Comparison of ENCODE assay signal across 1 cellular context in the genomic region with DNA sequence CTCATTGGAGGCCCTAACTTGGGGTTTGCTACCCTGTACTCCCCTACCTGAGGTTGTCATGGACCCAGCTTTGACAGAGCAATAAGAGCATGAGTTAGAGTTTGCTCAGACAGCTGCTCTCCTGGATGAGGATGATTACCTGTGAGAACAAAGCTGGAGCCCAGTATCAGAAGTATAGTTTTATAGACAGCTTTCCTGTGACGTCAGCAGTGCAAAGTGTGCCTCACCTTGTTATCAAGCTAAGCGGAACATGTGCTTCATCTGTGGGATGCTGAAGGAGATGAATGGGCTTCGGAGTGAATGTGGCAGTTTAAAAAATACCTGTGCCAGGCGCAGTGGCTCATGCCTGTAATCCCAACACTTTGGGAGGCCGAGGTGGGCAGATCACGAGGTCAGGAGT.
TF ChIP-seq lines count a peak whose summit lies in the region.

No MANE protein-coding gene starts in this region.

TF ChIP-seq in K562, 482 proteins besides CTCF, POLR2A, EP300 and RAD21:
- TF ChIP-seq, protein P1, sequence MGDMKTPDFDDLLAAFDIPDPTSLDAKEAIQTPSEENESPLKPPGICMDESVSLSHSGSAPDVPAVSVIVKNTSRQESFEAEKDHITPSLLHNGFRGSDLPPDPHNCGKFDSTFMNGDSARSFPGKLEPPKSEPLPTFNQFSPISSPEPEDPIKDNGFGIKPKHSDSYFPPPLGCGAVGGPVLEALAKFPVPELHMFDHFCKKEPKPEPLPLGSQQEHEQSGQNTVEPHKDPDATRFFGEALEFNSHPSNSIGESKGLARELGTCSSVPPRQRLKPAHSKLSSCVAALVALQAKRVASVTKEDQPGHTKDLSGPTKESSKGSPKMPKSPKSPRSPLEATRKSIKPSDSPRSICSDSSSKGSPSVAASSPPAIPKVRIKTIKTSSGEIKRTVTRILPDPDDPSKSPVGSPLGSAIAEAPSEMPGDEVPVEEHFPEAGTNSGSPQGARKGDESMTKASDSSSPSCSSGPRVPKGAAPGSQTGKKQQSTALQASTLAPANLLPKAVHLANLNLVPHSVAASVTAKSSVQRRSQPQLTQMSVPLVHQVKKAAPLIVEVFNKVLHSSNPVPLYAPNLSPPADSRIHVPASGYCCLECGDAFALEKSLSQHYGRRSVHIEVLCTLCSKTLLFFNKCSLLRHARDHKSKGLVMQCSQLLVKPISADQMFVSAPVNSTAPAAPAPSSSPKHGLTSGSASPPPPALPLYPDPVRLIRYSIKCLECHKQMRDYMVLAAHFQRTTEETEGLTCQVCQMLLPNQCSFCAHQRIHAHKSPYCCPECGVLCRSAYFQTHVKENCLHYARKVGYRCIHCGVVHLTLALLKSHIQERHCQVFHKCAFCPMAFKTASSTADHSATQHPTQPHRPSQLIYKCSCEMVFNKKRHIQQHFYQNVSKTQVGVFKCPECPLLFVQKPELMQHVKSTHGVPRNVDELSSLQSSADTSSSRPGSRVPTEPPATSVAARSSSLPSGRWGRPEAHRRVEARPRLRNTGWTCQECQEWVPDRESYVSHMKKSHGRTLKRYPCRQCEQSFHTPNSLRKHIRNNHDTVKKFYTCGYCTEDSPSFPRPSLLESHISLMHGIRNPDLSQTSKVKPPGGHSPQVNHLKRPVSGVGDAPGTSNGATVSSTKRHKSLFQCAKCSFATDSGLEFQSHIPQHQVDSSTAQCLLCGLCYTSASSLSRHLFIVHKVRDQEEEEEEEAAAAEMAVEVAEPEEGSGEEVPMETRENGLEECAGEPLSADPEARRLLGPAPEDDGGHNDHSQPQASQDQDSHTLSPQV (IDR thresholded peaks at IDR 0.05), result no peak
- TF ChIP-seq SAFB (IDR thresholded peaks at IDR 0.05; ENCODE audit: borderline replicate concordance, low read depth, low read length) (no peak), SNIP1 (IDR thresholded peaks at IDR 0.05; ENCODE audit: low read depth) (no peak), CREM (IDR thresholded peaks at IDR 0.05; ENCODE audit: low read depth) (peak; percentile 33; the same call in 1 of the 2 replicates), ZNF324 (CRISPR knock-in tag; IDR thresholded peaks at IDR 0.05) (no peak), SRF (CRISPR knock-in tag; IDR thresholded peaks at IDR 0.05) (no peak), CREB1 (IDR thresholded peaks at IDR 0.05) (no peak), CREB1 (CRISPR knock-in tag; IDR thresholded peaks at IDR 0.05) (0 out of 2 replicates have a peak, but pooled peaks have one; percentile 27), ATF1 (CRISPR knock-in tag; IDR thresholded peaks at IDR 0.05) (no peak; the same call in 1 of the 2 replicates), ATF1 (tag; IDR thresholded peaks at IDR 0.05) (peak; percentile 63; the same call in 1 of the 2 replicates)
TF ChIP-seq in K562: peak in this region for 3.
